ENCODE assay signal across 18 cellular contexts in the genomic region with DNA sequence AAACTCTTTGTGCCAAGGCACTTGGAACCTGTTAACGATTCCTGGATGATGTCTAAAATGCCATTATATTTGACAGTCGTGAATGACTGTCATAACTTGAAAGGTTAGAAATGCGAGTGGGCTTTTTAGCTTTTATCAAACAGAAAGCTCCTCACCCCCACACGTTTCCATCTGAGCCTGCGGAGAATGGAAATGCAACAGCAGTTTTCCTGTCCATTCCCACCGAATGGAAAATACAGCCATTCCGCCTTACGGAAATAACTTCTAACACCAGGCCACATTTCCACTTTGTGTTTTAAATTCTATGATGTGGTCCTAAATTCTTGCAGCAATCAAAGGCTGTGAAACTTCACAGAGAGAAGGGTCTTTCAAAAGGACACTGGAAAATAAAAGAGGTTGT.
DNase-seq lines count a peak whose midpoint lies in the region; ATAC-seq and TF ChIP-seq lines count a peak whose summit lies in the region.
"Had no signal": no experiment of that assay in that cellular context is flagged by ENCODE, and none has a peak within 500 bp of the region (broad histone marks: within the 10 kb centered on the region; RNA-seq: fewer than 3 reads in every experiment).

No MANE protein-coding gene starts in this region.

- DNase-seq in activated CD4-positive, alpha-beta memory T cell treated with anti-CD3 and anti-CD28 coated beads for 36 hours = no peak
- no peak for DNase-seq in activated CD4-positive, alpha-beta memory T cell treated with anti-CD3 and anti-CD28 coated beads, Interleukin-2, amount 10 ng/mL, durations not matched to agents 7 days and 5 days
- no peak for DNase-seq in left ventricle myocardium inferior
- no peak for DNase-seq in Right ventricle myocardium superior
- no peak for DNase-seq in naive thymus-derived CD8-positive, alpha-beta T cell
- DNase-seq in AG08396 (ENCODE audit: low spot score) = no peak
- no peak for DNase-seq in NCI-H69 (lab: John Stamatoyannopoulos, UW)
- DNase-seq: DMS79, NCI-H1105 treated with DMSO at 0.1 percent for 48 hours, NCI-H2029 treated with DMSO at 0.1 percent for 48 hours, NCI-H226, NCI-H524, NCI-H82 had no signal

- no peak overlapping the region for H3K4me3 Mint-ChIP-seq in activated CD4-positive, alpha-beta memory T cell treated with anti-CD3 and anti-CD28 coated beads for 36 hours
- no peak overlapping the region for H3K4me3 Mint-ChIP-seq in activated CD4-positive, alpha-beta memory T cell treated with anti-CD3 and anti-CD28 coated beads, Interleukin-2, amount 10 ng/mL, durations not matched to agents 7 days and 5 days
- H3K4me3 Mint-ChIP-seq in activated T-helper 17 cell treated with anti-CD3 and anti-CD28 coated beads, Interleukin-2, amount 50 U/mL, for 72 hours = peak overlapping the region; percentile 67
- peak overlapping the region in 6 of 10 donors; percentile 19 to 76 (median 48) for H3K4me3 Mint-ChIP-seq in naive thymus-derived CD8-positive, alpha-beta T cell
- H3K4me3 Mint-ChIP-seq: B cell, CD14-positive monocyte, IgD-negative memory B cell had no signal

- H3K36me3 ChIP-seq in left ventricle myocardium inferior = no peaks in the 10 kb centered on the region

- peak overlapping the region; percentile 13 for H3K27ac ChIP-seq in left ventricle myocardium inferior (replicated peaks)

- peaks cover 4% of the 10 kb centered on the region for H3K9me3 Mint-ChIP-seq in activated CD4-positive, alpha-beta memory T cell treated with anti-CD3 and anti-CD28 coated beads for 36 hours
- no peaks in the 10 kb centered on the region for H3K9me3 Mint-ChIP-seq in activated CD4-positive, alpha-beta memory T cell treated with anti-CD3 and anti-CD28 coated beads, Interleukin-2, amount 10 ng/mL, durations not matched to agents 7 days and 5 days
- peaks cover 5% of the 10 kb centered on the region for H3K9me3 Mint-ChIP-seq in activated T-helper 17 cell treated with anti-CD3 and anti-CD28 coated beads, Interleukin-2, amount 50 U/mL, for 72 hours
- H3K9me3 Mint-ChIP-seq in naive thymus-derived CD8-positive, alpha-beta T cell = peaks cover 0 to 10% (median 0%) of the 10 kb centered on the region in 9 donors
- H3K9me3 Mint-ChIP-seq: CD14-positive monocyte, IgD-negative memory B cell had no signal

- no peaks in the 10 kb centered on the region for H3K27me3 ChIP-seq in left ventricle myocardium inferior (ENCODE audit: low read depth)

- H3K27ac Mint-ChIP-seq in activated CD4-positive, alpha-beta memory T cell treated with anti-CD3 and anti-CD28 coated beads for 36 hours = peak overlapping the region; percentile 98
- H3K27ac Mint-ChIP-seq in activated CD4-positive, alpha-beta memory T cell treated with anti-CD3 and anti-CD28 coated beads, Interleukin-2, amount 10 ng/mL, durations not matched to agents 7 days and 5 days = no peak overlapping the region
- H3K27ac Mint-ChIP-seq in activated T-helper 17 cell treated with anti-CD3 and anti-CD28 coated beads, Interleukin-2, amount 50 U/mL, for 72 hours = peak overlapping the region; percentile 84
- H3K27ac Mint-ChIP-seq in naive thymus-derived CD8-positive, alpha-beta T cell = peak overlapping the region in 3 of 10 donors; percentile 13 to 84 (median 26)
- H3K27ac Mint-ChIP-seq: B cell, CD14-positive monocyte, IgD-negative memory B cell had no signal

- peaks cover 5% of the 10 kb centered on the region for H3K36me3 Mint-ChIP-seq in activated CD4-positive, alpha-beta memory T cell treated with anti-CD3 and anti-CD28 coated beads for 36 hours
- peaks cover 19% of the 10 kb centered on the region for H3K36me3 Mint-ChIP-seq in activated CD4-positive, alpha-beta memory T cell treated with anti-CD3 and anti-CD28 coated beads, Interleukin-2, amount 10 ng/mL, durations not matched to agents 7 days and 5 days (ENCODE audit: low read depth)
- H3K36me3 Mint-ChIP-seq in activated T-helper 17 cell treated with anti-CD3 and anti-CD28 coated beads, Interleukin-2, amount 50 U/mL, for 72 hours (ENCODE audit: low read depth) = peaks cover 10% of the 10 kb centered on the region
- H3K36me3 Mint-ChIP-seq in naive thymus-derived CD8-positive, alpha-beta T cell = peaks cover 0 to 2% (median 0%) of the 10 kb centered on the region in 3 donors

- CTCF ChIA-PET in activated CD4-positive, alpha-beta memory T cell treated with anti-CD3 and anti-CD28 coated beads for 36 hours (lab: Charles Lee) = interaction anchor here (0.7 to 1.5 kb wide), 7 partner anchors 10 to 84 kb away, joined by 3 to 6 read pairs (median 4); a partner anchor contains a TSS
- CTCF ChIA-PET in activated CD4-positive, alpha-beta memory T cell treated with anti-CD3 and anti-CD28 coated beads, Interleukin-2, amount 10 ng/mL, durations not matched to agents 7 days and 5 days (lab: Charles Lee) = interaction anchor here (0.5 to 1.5 kb wide), 4 partner anchors 11 to 84 kb away, joined by 3 to 6 read pairs (median 4); a partner anchor contains a TSS

- H3K9me3 ChIP-seq in left ventricle myocardium inferior (replicated peaks) = no peaks in the 10 kb centered on the region

- POLR2A ChIA-PET in activated CD4-positive, alpha-beta memory T cell treated with anti-CD3 and anti-CD28 coated beads for 36 hours (lab: Charles Lee) = interaction anchor here (0.9 to 1.5 kb wide), 7 partner anchors 10 to 83 kb away, joined by 3 to 9 read pairs (median 4); a partner anchor contains a TSS
- POLR2A ChIA-PET in activated CD4-positive, alpha-beta memory T cell treated with anti-CD3 and anti-CD28 coated beads, Interleukin-2, amount 10 ng/mL, durations not matched to agents 7 days and 5 days (lab: Charles Lee) = interaction anchor here (0.8 to 1.7 kb wide), 6 partner anchors 9 to 83 kb away, joined by 3 to 15 read pairs (median 3); no protein-coding TSS in a partner anchor
- POLR2A ChIA-PET in naive thymus-derived CD8-positive, alpha-beta T cell (lab: Charles Lee) = no interaction called here

- intact Hi-C loops in activated CD4-positive, alpha-beta memory T cell treated with anti-CD3 and anti-CD28 coated beads for 36 hours (cut with micrococcal nuclease) = loop anchor here (1.0 to 2.0 kb wide), 3 partner anchors 24 to 74 kb away; no protein-coding TSS in a partner anchor
- intact Hi-C loops in left ventricle myocardium inferior (cut with micrococcal nuclease) = no loop called here
- intact Hi-C loops in Right ventricle myocardium superior (cut with DNase I) = no loop called here

- H3K4me1 ChIP-seq in left ventricle myocardium inferior = peaks cover 36% of the 10 kb centered on the region

- H3K4me1 Mint-ChIP-seq in activated CD4-positive, alpha-beta memory T cell treated with anti-CD3 and anti-CD28 coated beads for 36 hours (ENCODE audit: low read depth) = peaks cover 86% of the 10 kb centered on the region
- peaks cover 57% of the 10 kb centered on the region for H3K4me1 Mint-ChIP-seq in activated CD4-positive, alpha-beta memory T cell treated with anti-CD3 and anti-CD28 coated beads, Interleukin-2, amount 10 ng/mL, durations not matched to agents 7 days and 5 days
- H3K4me1 Mint-ChIP-seq in activated T-helper 17 cell treated with anti-CD3 and anti-CD28 coated beads, Interleukin-2, amount 50 U/mL, for 72 hours = peaks cover 58% of the 10 kb centered on the region
- peaks cover 42 to 67% (median 60%) of the 10 kb centered on the region in 4 donors for H3K4me1 Mint-ChIP-seq in naive thymus-derived CD8-positive, alpha-beta T cell

- no peak overlapping the region for H3K4me3 ChIP-seq in left ventricle myocardium inferior

- H3K27me3 Mint-ChIP-seq in activated CD4-positive, alpha-beta memory T cell treated with anti-CD3 and anti-CD28 coated beads for 36 hours = no peaks in the 10 kb centered on the region
- peaks cover 4% of the 10 kb centered on the region for H3K27me3 Mint-ChIP-seq in activated CD4-positive, alpha-beta memory T cell treated with anti-CD3 and anti-CD28 coated beads, Interleukin-2, amount 10 ng/mL, durations not matched to agents 7 days and 5 days
- no peaks in the 10 kb centered on the region for H3K27me3 Mint-ChIP-seq in activated T-helper 17 cell treated with anti-CD3 and anti-CD28 coated beads, Interleukin-2, amount 50 U/mL, for 72 hours
- H3K27me3 Mint-ChIP-seq in naive thymus-derived CD8-positive, alpha-beta T cell = peaks cover 0 to 4% (median 0%) of the 10 kb centered on the region in 5 donors
- H3K27me3 Mint-ChIP-seq: B cell, IgD-negative memory B cell had no signal

- no peak for ATAC-seq in Right ventricle myocardium superior (ENCODE audit: poor library complexity)
- ATAC-seq in activated T-helper 17 cell treated with anti-CD3 and anti-CD28 coated beads, Interleukin-2, amount 50 U/mL, for 72 hours (replicated peaks) = no peak
- ATAC-seq in naive thymus-derived CD8-positive, alpha-beta T cell = no peak
- ATAC-seq: Panc1 had no signal

- no peak for TF ChIP-seq CTCF in left ventricle myocardium inferior (IDR thresholded peaks at IDR 0.05; ENCODE audit: borderline replicate concordance)

Comparison
In these comparisons a context has a peak if more than half of its experiments do, and no peak if none do; other contexts are left out.
1. H3K4me3 Mint-ChIP-seq: peak in activated T-helper 17 cell treated with anti-CD3 and anti-CD28 coated beads, Interleukin-2, amount 50 U/mL, for 72 hours (single experiment) and naive thymus-derived CD8-positive, alpha-beta T cell (6 of 10); none in activated CD4-positive, alpha-beta memory T cell treated with anti-CD3 and anti-CD28 coated beads for 36 hours (single experiment) and activated CD4-positive, alpha-beta memory T cell treated with anti-CD3 and anti-CD28 coated beads, Interleukin-2, amount 10 ng/mL, durations not matched to agents 7 days and 5 days (single experiment).